12 cellular contexts compared by ENCODE assay signal in genomic region chr2:30113617-30114293, GRCh38. TPM values are rescaled to one million over a fixed set of nuclear protein-coding genes. Genes with fewer than 3 reads are reported as not detected.
A peak's percentile ranks its signal among the peaks of the same experiment; 100 is the strongest.
DNase-seq lines count a peak whose midpoint lies in the region; ATAC-seq and TF ChIP-seq lines count a peak whose summit lies in the region.
"Had no signal": no experiment of that assay in that cellular context is flagged by ENCODE, and none has a peak within 500 bp of the region (broad histone marks: within the 10 kb centered on the region; RNA-seq: fewer than 3 reads in every experiment).

No MANE protein-coding gene starts in this region.

- H3K79me2 ChIP-seq in Karpas-422 (ENCODE audit: low read length) = no peaks in the 10 kb centered on the region

- no peak overlapping the region for H3K4me2 ChIP-seq in Karpas-422 (ENCODE audit: low read depth, low read length, poor library complexity, severe bottlenecking)

- no peaks in the 10 kb centered on the region for H4K20me1 ChIP-seq in Karpas-422 (ENCODE audit: insufficient read depth, low read depth, low read length)

- in situ Hi-C loops in astrocyte of the spinal cord (cut with HindIII; ENCODE audit: low sequenced_read_pairs) = no loop called here

- H3K4me1 ChIP-seq in effector memory CD4-positive, alpha-beta T cell (ENCODE audit: control insufficient read depth, insufficient read depth, low read length, poor library complexity, severe bottlenecking) = no peaks in the 10 kb centered on the region
- H3K4me1 ChIP-seq in Karpas-422 (ENCODE audit: low read length) = no peaks in the 10 kb centered on the region

- H3K4me3 ChIP-seq in astrocyte of the spinal cord (ENCODE audit: low read depth, low read length) = no peak overlapping the region
- no peak overlapping the region for H3K4me3 ChIP-seq in kidney epithelial cell (ENCODE audit: low read depth, low read length)
- H3K4me3 ChIP-seq in effector memory CD4-positive, alpha-beta T cell (ENCODE audit: insufficient read depth, low read depth, low read length, poor library complexity, severe bottlenecking) = no peak overlapping the region
- H3K4me3 ChIP-seq in Karpas-422 (ENCODE audit: low read length) = no peak overlapping the region
- H3K4me3 ChIP-seq: left ventricle myocardium inferior had no signal

- H3K9ac ChIP-seq in Karpas-422 (ENCODE audit: low read length) = no peak overlapping the region

- no peak overlapping the region for H2AFZ ChIP-seq in Karpas-422 (ENCODE audit: low read length)

- ATAC-seq in GM21528 (IDR thresholded peaks at IDR 0.05; ENCODE audit: low FRiP score, unreplicated experiment) (no peak), Right ventricle myocardium superior (ENCODE audit: poor library complexity) (no peak)
- ATAC-seq: stimulated activated naive CD8-positive, alpha-beta T cell treated with anti-CD3 and anti-CD28 coated beads, Interleukin-15, amount 100 ng/mL, for 72 hours had no signal

- H3K27ac ChIP-seq in effector memory CD4-positive, alpha-beta T cell (ENCODE audit: insufficient read depth, low read length, poor library complexity, severe bottlenecking) = no peak overlapping the region
- H3K27ac ChIP-seq in Karpas-422 (ENCODE audit: low read length) = no peak overlapping the region
- H3K27ac ChIP-seq: left ventricle myocardium inferior had no signal

- no peak for TF ChIP-seq CTCF in astrocyte of the spinal cord (IDR thresholded peaks at IDR 0.05; ENCODE audit: low read depth, low read length)
- no peak for TF ChIP-seq CTCF in kidney epithelial cell (IDR thresholded peaks at IDR 0.05; ENCODE audit: insufficient read depth, low read length, poor library complexity, severe bottlenecking)

- no peaks in the 10 kb centered on the region for H3K9me2 ChIP-seq in Karpas-422 (replicated peaks; ENCODE audit: insufficient read depth, low read length)

- H3K27me3 ChIP-seq in kidney epithelial cell (ENCODE audit: control insufficient read depth, insufficient read depth, low read length) (no peaks in the 10 kb centered on the region), Karpas-422 (ENCODE audit: low read length) (no peaks in the 10 kb centered on the region)
- no peaks in the 10 kb centered on the region for H3K27me3 ChIP-seq in effector memory CD4-positive, alpha-beta T cell (replicated peaks; ENCODE audit: control insufficient read depth, insufficient read depth, low read length, poor library complexity, severe bottlenecking)

- intact Hi-C loops in Right ventricle myocardium superior (cut with DNase I) = loop anchor here (2.0 kb wide), 1 partner anchor 23 kb away; no protein-coding TSS in a partner anchor

- no peaks in the 10 kb centered on the region for H3K36me3 ChIP-seq in kidney epithelial cell (ENCODE audit: control insufficient read depth, insufficient read depth, low read length)
- no peaks in the 10 kb centered on the region for H3K36me3 ChIP-seq in effector memory CD4-positive, alpha-beta T cell (ENCODE audit: control insufficient read depth, insufficient read depth, low read length)
- H3K36me3 ChIP-seq in Karpas-422 (ENCODE audit: insufficient read depth, low read length) = no peaks in the 10 kb centered on the region
- H3K36me3 ChIP-seq: left ventricle myocardium inferior had no signal

- DNase-seq in 8988T (peak; percentile 58), HT1080 (ENCODE audit: low read depth) (peak; percentile 89), astrocyte of the spinal cord (ENCODE audit: low read depth, low spot score) (peak; percentile 90), kidney epithelial cell (ENCODE audit: low read depth) (peak; percentile 65), Karpas-422 (no peak), Right ventricle myocardium superior (no peak)
- DNase-seq in effector memory CD4-positive, alpha-beta T cell = no peak
- DNase-seq: activated CD4-positive, alpha-beta T cell treated with anti-CD3 and anti-CD28 coated beads for 48 hours; left ventricle myocardium inferior; NCI-H69; stimulated activated naive CD8-positive, alpha-beta T cell treated with anti-CD3 and anti-CD28 coated beads, Interleukin-15, amount 100 ng/mL, for 72 hours had no signal

- no peaks in the 10 kb centered on the region for H3K9me3 ChIP-seq in effector memory CD4-positive, alpha-beta T cell (ENCODE audit: control insufficient read depth, low read length)
- no peaks in the 10 kb centered on the region for H3K9me3 ChIP-seq in Karpas-422 (ENCODE audit: low read length)
- H3K9me3 ChIP-seq: left ventricle myocardium inferior had no signal

RNA-seq across cellular contexts. Expression of gene YPEL5, which starts 33.1 kb away (rescaled TPM):
- total RNA-seq in HT1080 (2014; rRNA removed; shearing (Covaris generic)) = 17.0 and 25.5 TPM in 2 replicates
- 39.6 and 50.1 TPM in 2 replicates for polyA plus RNA-seq in HT1080 (2015; cell fraction: cytosol; rRNA removed)
- polyA plus RNA-seq in HT1080 (2015; cell fraction: nucleus; rRNA removed) = 38.6 and 40.8 TPM in 2 replicates
- total RNA-seq in kidney epithelial cell (62.8 and 71.2 TPM in 2 replicates), Right ventricle myocardium superior (61.9 TPM)
- total RNA-seq in Karpas-422 (2014; rRNA removed; shearing (Covaris generic); ENCODE audit: low replicate concordance) = 22.8 and 54.6 TPM in 2 replicates

Comparison
In these comparisons a context has a peak if more than half of its experiments do, and no peak if none do; other contexts are left out.
1. DNase-seq: peak in 8988T (single experiment), HT1080 (single experiment), astrocyte of the spinal cord (single experiment) and kidney epithelial cell (single experiment); none in effector memory CD4-positive, alpha-beta T cell (0 of 3), Karpas-422 (single experiment) and Right ventricle myocardium superior (single experiment).